ENCODE assay signal across 8 cellular contexts in genomic region chr15:98599911-98600685, GRCh38. TPM values are rescaled to one million over a fixed set of nuclear protein-coding genes. Genes with fewer than 3 reads are reported as not detected.
DNase-seq lines count a peak whose midpoint lies in the region; ATAC-seq and TF ChIP-seq lines count a peak whose summit lies in the region.

No MANE protein-coding gene starts in this region.

- intact Hi-C loops in activated CD4-positive, alpha-beta T cell treated with anti-CD3 and anti-CD28 coated beads, Interleukin-2, amount 10 ng/mL, durations not matched to agents 24 days and 14 days (cut with micrococcal nuclease) = loop anchor here (2.0 kb wide), 1 partner anchor 49 kb away; the partner anchor contains the start of gene IGF1R
- intact Hi-C loops in natural killer cell (cut with micrococcal nuclease) = no loop called here
- intact Hi-C loops in tibial artery (cut with DNase I; ENCODE audit: low total_unique reads) = no loop called here

- H3K27me3 Mint-ChIP-seq in activated CD4-positive, alpha-beta T cell treated with anti-CD3 and anti-CD28 coated beads, Interleukin-2, amount 10 ng/mL, durations not matched to agents 24 days and 14 days = peaks cover 9% of the 10 kb centered on the region
- H3K27me3 Mint-ChIP-seq in natural killer cell (ENCODE audit: low read depth in 2 of 2) = peaks cover 0 to 7% of the 10 kb centered on the region in 2 donors

- no peaks in the 10 kb centered on the region for H3K36me3 Mint-ChIP-seq in activated CD4-positive, alpha-beta T cell treated with anti-CD3 and anti-CD28 coated beads, Interleukin-2, amount 10 ng/mL, durations not matched to agents 24 days and 14 days (ENCODE audit: low read depth)
- no peaks in the 10 kb centered on the region for H3K36me3 Mint-ChIP-seq in natural killer cell

- H3K36me3 ChIP-seq in tibial artery = no peaks in the 10 kb centered on the region

- H3K4me3 ChIP-seq in tibial artery = peak overlapping the region; percentile 47 to 55

- ATAC-seq in HG03095 (IDR thresholded peaks at IDR 0.05; ENCODE audit: unreplicated experiment) = peak; percentile 96
- ATAC-seq in natural killer cell = peak; percentile 32 to 63 (median 50)

- H3K4me1 ChIP-seq in tibial artery = peaks cover 0 to 8% (median 6%) of the 10 kb centered on the region in 4 donors

- no peaks in the 10 kb centered on the region for H3K9me3 Mint-ChIP-seq in activated CD4-positive, alpha-beta T cell treated with anti-CD3 and anti-CD28 coated beads, Interleukin-2, amount 10 ng/mL, durations not matched to agents 24 days and 14 days
- no peaks in the 10 kb centered on the region for H3K9me3 Mint-ChIP-seq in natural killer cell

- peaks cover 15% of the 10 kb centered on the region for H3K4me1 Mint-ChIP-seq in activated CD4-positive, alpha-beta T cell treated with anti-CD3 and anti-CD28 coated beads, Interleukin-2, amount 10 ng/mL, durations not matched to agents 24 days and 14 days
- peaks cover 15% of the 10 kb centered on the region in 2 donors for H3K4me1 Mint-ChIP-seq in natural killer cell

- H3K27me3 ChIP-seq in tibial artery = no peaks in the 10 kb centered on the region

- H3K4me3 Mint-ChIP-seq in activated CD4-positive, alpha-beta T cell treated with anti-CD3 and anti-CD28 coated beads, Interleukin-2, amount 10 ng/mL, durations not matched to agents 24 days and 14 days = peak overlapping the region; percentile 87
- H3K4me3 Mint-ChIP-seq in natural killer cell = peak overlapping the region; percentile 81

- H3K27ac ChIP-seq in epithelial cell of prostate (no peak overlapping the region), tibial artery (peak overlapping the region; percentile 52 to 57)

- TF ChIP-seq CTCF in natural killer cell (IDR thresholded peaks at IDR 0.05) = no peak
- no peak for TF ChIP-seq CTCF in tibial artery (IDR thresholded peaks at IDR 0.05)

- peak overlapping the region; percentile 88 for H3K27ac Mint-ChIP-seq in activated CD4-positive, alpha-beta T cell treated with anti-CD3 and anti-CD28 coated beads, Interleukin-2, amount 10 ng/mL, durations not matched to agents 24 days and 14 days
- peak overlapping the region in 1 of 2 donors; percentile 44 for H3K27ac Mint-ChIP-seq in natural killer cell

- DNase-seq in activated gamma-delta T cell treated with Interleukin-2 at 50 U/mL for 16 hours (peak; percentile 4), activated gamma-delta T cell (lab: John Stamatoyannopoulos, UW) (no peak), epithelial cell of prostate (ENCODE audit: low read depth, low spot score) (peak; percentile 39), natural killer cell (no peak), tibial artery (peak in 1 of 2 donors; percentile 35), SKM-1 treated with dmso at 0.1 percent for 144 hours (lab: John Stamatoyannopoulos, UW; ENCODE audit: unreplicated experiment) (no peak)
- peak; percentile 85 for DNase-seq in activated CD4-positive, alpha-beta T cell treated with anti-CD3 and anti-CD28 coated beads, Interleukin-2, amount 10 ng/mL, durations not matched to agents 24 days and 14 days

- no peaks in the 10 kb centered on the region for H3K9me3 ChIP-seq in tibial artery

RNA-seq across cellular contexts. Expression of gene IGF1R, which starts 48.2 kb away (rescaled TPM):
- 35.3 and 36.6 TPM in 2 replicates for total RNA-seq in activated CD4-positive, alpha-beta T cell treated with anti-CD3 and anti-CD28 coated beads, Interleukin-2, amount 10 ng/mL, durations not matched to agents 24 days and 14 days
- total RNA-seq in natural killer cell = 10 to 100 TPM; 47.3 to 50.7 (median 49.0) TPM

Comparison
In these comparisons a context has a peak if more than half of its experiments do, and no peak if none do; other contexts are left out.
1. DNase-seq: peak in activated gamma-delta T cell treated with Interleukin-2 at 50 U/mL for 16 hours (single experiment), activated CD4-positive, alpha-beta T cell treated with anti-CD3 and anti-CD28 coated beads, Interleukin-2, amount 10 ng/mL, durations not matched to agents 24 days and 14 days (single experiment) and epithelial cell of prostate (single experiment); none in activated gamma-delta T cell (single experiment), natural killer cell (single experiment) and SKM-1 treated with dmso at 0.1 percent for 144 hours (single experiment).